Comparison of ENCODE assay signal across 8 cellular contexts in the genomic region with DNA sequence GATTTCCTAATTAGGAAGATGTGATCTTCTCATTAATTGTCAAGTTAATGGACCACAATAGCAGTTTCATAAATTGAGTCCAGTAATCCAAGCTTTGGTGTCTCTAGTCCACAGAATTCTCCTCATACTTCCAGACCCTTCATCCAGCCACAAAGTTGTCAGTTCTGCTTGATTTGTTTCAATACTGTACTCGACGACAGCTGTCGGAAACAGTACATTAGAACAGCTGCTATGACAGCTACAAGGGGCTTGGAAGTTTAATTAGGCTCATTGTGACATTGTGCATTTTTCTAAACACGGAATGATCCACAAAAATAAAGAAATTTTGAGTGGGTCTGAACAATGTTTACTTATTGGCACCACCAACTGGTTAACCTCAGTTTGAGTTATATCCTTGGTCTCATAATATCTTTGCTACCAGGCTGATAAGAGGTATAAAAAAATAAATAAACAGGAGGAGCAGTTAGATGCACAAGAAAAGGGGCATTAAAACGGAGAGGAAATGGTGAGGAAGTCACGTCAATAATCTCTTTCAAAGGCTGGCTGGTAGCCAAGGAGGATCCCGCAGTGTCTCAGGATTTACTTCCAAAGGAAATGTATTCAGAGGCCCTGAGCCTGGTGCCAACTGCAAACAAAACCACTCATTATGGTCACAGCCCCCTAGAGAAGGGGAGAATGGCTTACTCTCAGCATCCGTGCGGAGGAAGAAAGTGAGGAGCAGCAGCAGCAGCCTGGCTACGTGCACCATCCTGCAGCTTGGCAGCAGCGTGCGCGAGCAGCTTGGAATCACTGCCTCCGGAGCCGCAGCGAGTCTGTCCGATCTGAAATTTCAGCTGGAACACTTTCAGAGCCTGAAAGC.
DNase-seq lines count a peak whose midpoint lies in the region; ATAC-seq and TF ChIP-seq lines count a peak whose summit lies in the region.

No MANE protein-coding gene starts in this region.

- H3K4me1 Mint-ChIP-seq in progenitor cell of endocrine pancreas (ENCODE audit: low read depth), result peaks cover 12% of the 10 kb centered on the region

- H3K36me3 Mint-ChIP-seq in progenitor cell of endocrine pancreas (ENCODE audit: insufficient read depth), result peaks cover 11% of the 10 kb centered on the region

- no peak overlapping the region for H3K27ac Mint-ChIP-seq in progenitor cell of endocrine pancreas

- no peak overlapping the region for H3K4me3 Mint-ChIP-seq in progenitor cell of endocrine pancreas (ENCODE audit: low read depth)

- DNase-seq in NCI-H1694 (lab: John Stamatoyannopoulos, UW) (peak; percentile 64), brain pericyte (ENCODE audit: low read depth, low spot score) (peak; percentile 26), inferior parietal cortex (ENCODE audit: extremely low spot score) (peak; percentile 66), substantia nigra (lab: John Stamatoyannopoulos, UW) (peak in 40 of 49 donors; percentile 3 to 87 (median 28)), progenitor cell of endocrine pancreas (ENCODE audit: low spot score, unreplicated experiment) (no peak), SIG-M5 treated with dmso at 0.1 percent for 504 hours (lab: John Stamatoyannopoulos, UW; ENCODE audit: unreplicated experiment) (no peak)

- ATAC-seq in HG03159 (IDR thresholded peaks at IDR 0.05; ENCODE audit: unreplicated experiment) (no peak), GM19397 (IDR thresholded peaks at IDR 0.05; ENCODE audit: unreplicated experiment) (no peak)

- TF ChIP-seq CTCF in progenitor cell of endocrine pancreas (IDR thresholded peaks at IDR 0.05; ENCODE audit: unreplicated experiment), result no peak

- peak overlapping the region; percentile 17 for H3K27ac ChIP-seq in substantia nigra (ENCODE audit: low read depth, low read length, poor library complexity, severe bottlenecking)

- H3K9me3 Mint-ChIP-seq in progenitor cell of endocrine pancreas (ENCODE audit: low read depth), result no peaks in the 10 kb centered on the region

- H3K27me3 Mint-ChIP-seq in progenitor cell of endocrine pancreas, result no peaks in the 10 kb centered on the region

Comparison
In these comparisons a context has a peak if more than half of its experiments do, and no peak if none do; other contexts are left out.
1. DNase-seq: peak in NCI-H1694 (single experiment), brain pericyte (single experiment), inferior parietal cortex (single experiment) and substantia nigra (40 of 49); none in progenitor cell of endocrine pancreas (single experiment) and SIG-M5 treated with dmso at 0.1 percent for 504 hours (single experiment).